8 cellular contexts compared by ENCODE assay signal in the genomic region with DNA sequence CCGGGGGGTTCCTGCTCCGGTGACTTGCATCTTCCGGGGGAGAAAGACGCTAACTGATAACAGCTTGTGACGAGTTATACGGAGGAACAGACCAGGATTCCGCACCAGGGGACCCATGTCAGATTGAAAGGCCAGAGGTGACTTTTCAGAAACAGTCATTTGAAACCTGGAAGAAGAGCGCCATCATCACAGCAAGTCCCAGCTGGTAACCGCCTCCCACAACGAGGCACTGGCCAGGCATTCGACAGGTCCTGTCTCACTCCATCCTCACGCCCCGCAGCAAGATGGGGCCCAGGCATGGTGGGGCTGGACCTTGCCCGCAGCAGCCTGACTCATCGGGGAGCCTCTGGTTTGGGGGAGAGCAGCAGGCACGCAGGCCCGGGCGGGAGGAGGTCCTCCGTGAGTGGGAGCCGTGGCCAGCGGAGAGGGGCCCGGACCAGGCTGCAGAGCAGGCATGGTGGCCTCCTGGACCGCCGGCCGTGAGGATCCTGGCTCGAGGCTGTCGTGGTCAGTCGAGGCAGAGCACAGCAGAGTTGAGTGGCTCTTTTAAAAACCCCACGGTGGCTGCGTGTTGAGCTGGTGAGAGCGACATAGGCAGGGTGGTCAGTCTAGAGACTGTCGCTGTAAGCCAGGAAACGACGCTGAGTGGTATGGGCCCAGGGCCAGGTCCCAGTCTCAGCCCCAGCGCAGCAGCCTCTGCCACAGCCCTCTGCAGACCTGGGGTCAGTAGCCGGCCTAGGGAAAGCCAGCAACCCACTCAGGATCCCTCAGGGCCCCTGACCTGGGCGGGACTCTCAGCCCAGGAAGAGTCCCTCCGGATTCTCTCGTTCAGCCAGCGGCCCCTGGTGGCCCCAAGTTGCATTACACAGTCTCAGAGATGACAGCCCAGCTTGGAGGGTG.
DNase-seq lines count a peak whose midpoint lies in the region; ATAC-seq and TF ChIP-seq lines count a peak whose summit lies in the region.

No MANE protein-coding gene starts in this region.

- 68% methylated on average over 20 of the region's 40 CpGs for WGBS in suprapubic skin

- no peak for TF ChIP-seq EP300 in suprapubic skin (IDR thresholded peaks at IDR 0.05)

- H3K4me3 ChIP-seq in fibroblast of the aortic adventitia (ENCODE audit: low read depth, low read length) (no peak overlapping the region), suprapubic skin (no peak overlapping the region)

- TF ChIP-seq CTCF in fibroblast of the aortic adventitia (IDR thresholded peaks at IDR 0.05; ENCODE audit: insufficient read depth, low read length), result peak; percentile 96
- peak; percentile 86 to 90 for TF ChIP-seq CTCF in suprapubic skin (IDR thresholded peaks at IDR 0.05)

- H3K27ac ChIP-seq in suprapubic skin, result no peak overlapping the region

- no peak for TF ChIP-seq POLR2A in suprapubic skin (IDR thresholded peaks at IDR 0.05)

- no peaks in the 10 kb centered on the region for H3K4me1 ChIP-seq in suprapubic skin

- no peaks in the 10 kb centered on the region for H3K27me3 ChIP-seq in suprapubic skin

- H3K9me3 ChIP-seq in suprapubic skin, result no peaks in the 10 kb centered on the region

- H3K36me3 ChIP-seq in suprapubic skin, result peaks cover 42% of the 10 kb centered on the region

- peak; percentile 85 for ATAC-seq in GM19455 (IDR thresholded peaks at IDR 0.05; ENCODE audit: unreplicated experiment)
- ATAC-seq in HG03460 (IDR thresholded peaks at IDR 0.05; ENCODE audit: unreplicated experiment), result peak; percentile 75

- peak; percentile 88 for DNase-seq in D341Med (ENCODE audit: low spot score)
- peak; percentile 84 for DNase-seq in NCI-H82 (lab: John Stamatoyannopoulos, UW)
- DNase-seq in activated T-cell treated with anti-CD3 and anti-CD28 coated beads for 4 hours, result peak; percentile 27
- peak; percentile 65 for DNase-seq in fibroblast of the aortic adventitia (ENCODE audit: low read depth)
- peak; percentile 28 for DNase-seq in occipital lobe (lab: John Stamatoyannopoulos, UW)
- DNase-seq in suprapubic skin (ENCODE audit: low spot score in 2 of 2), result peak; percentile 83 to 90

Comparison
In these comparisons a context has a peak if more than half of its experiments do, and no peak if none do; other contexts are left out.
1. DNase-seq: peak in every context shown above with its lines; median percentile 88 in D341Med; 86 in suprapubic skin; 84 in NCI-H82; 65 in fibroblast of the aortic adventitia; 28 in occipital lobe; 27 in activated T-cell treated with anti-CD3 and anti-CD28 coated beads for 4 hours.